In the genomic region with DNA sequence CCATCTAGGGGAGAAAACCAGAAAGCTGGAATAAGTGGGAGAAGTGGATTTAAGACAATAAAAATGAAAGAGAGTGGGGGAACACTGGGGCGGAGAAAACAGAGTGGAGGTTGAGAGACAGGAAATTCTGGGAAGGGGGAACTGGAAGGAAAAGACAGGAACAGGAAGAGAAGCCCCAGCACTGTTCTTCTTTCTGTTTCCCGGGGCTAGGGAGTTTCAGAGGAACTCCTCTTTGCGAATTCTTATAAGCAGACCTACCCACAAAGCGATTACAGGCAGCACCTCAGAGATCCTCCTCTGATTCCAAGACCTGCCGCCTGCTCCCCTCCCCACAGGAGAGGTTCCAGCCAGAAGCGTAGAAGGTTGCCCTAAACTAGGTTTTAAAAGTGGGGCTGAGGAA, we compare ENCODE assay signal across 26 cellular contexts.
DNase-seq lines count a peak whose midpoint lies in the region; ATAC-seq and TF ChIP-seq lines count a peak whose summit lies in the region.
"Had no signal": no experiment of that assay in that cellular context is flagged by ENCODE, and none has a peak within 500 bp of the region (broad histone marks: within the 10 kb centered on the region; RNA-seq: fewer than 3 reads in every experiment).

No MANE protein-coding gene starts in this region.

- peaks cover 90% of the 10 kb centered on the region for H4K20me1 ChIP-seq in OCI-LY3 (ENCODE audit: insufficient read depth, low read length)

- no peak overlapping the region for H2AFZ ChIP-seq in OCI-LY3 (ENCODE audit: low read depth, low read length)

- H3K27ac Mint-ChIP-seq in activated naive CD4-positive, alpha-beta T cell treated with anti-CD3 and anti-CD28 coated beads, Interleukin-2, amount 50 U/mL, for 24 hours = peak overlapping the region; percentile 46
- H3K27ac Mint-ChIP-seq in stimulated activated naive B cell treated with anti-CD40 and anti-IgM and Interleukin-4, amounts not matched to agents 10 μg/mL and 1 μg/mL and 100 μg/mL, for 72 hours = peak overlapping the region; percentile 72
- H3K27ac Mint-ChIP-seq: activated CD4-positive, alpha-beta memory T cell treated with anti-CD3 and anti-CD28 coated beads for 36 hours had no signal

- H3K36me3 Mint-ChIP-seq in activated naive CD4-positive, alpha-beta T cell treated with anti-CD3 and anti-CD28 coated beads, Interleukin-2, amount 50 U/mL, for 24 hours = peaks cover 5% of the 10 kb centered on the region
- H3K36me3 Mint-ChIP-seq in stimulated activated naive B cell treated with anti-CD40 and anti-IgM and Interleukin-4, amounts not matched to agents 10 μg/mL and 1 μg/mL and 100 μg/mL, for 72 hours = peaks cover 30 to 54% of the 10 kb centered on the region in 2 donors
- H3K36me3 Mint-ChIP-seq: activated CD4-positive, alpha-beta memory T cell treated with anti-CD3 and anti-CD28 coated beads for 36 hours had no signal

- no peak overlapping the region for H3K27ac ChIP-seq in OCI-LY3 (ENCODE audit: low read length)
- H3K27ac ChIP-seq: A549, C4-2B, cardiac muscle cell, epithelial cell of prostate, VCaP had no signal

- H3K4me3 Mint-ChIP-seq in activated naive CD4-positive, alpha-beta T cell treated with anti-CD3 and anti-CD28 coated beads, Interleukin-2, amount 50 U/mL, for 24 hours = peak overlapping the region; percentile 36
- H3K4me3 Mint-ChIP-seq in stimulated activated naive B cell treated with anti-CD40 and anti-IgM and Interleukin-4, amounts not matched to agents 10 μg/mL and 1 μg/mL and 100 μg/mL, for 72 hours = no peak overlapping the region
- H3K4me3 Mint-ChIP-seq: activated CD4-positive, alpha-beta memory T cell treated with anti-CD3 and anti-CD28 coated beads for 36 hours had no signal

- H3K4me2 ChIP-seq in OCI-LY3 (ENCODE audit: low read length) = peak overlapping the region; percentile 7; the same call in 1 of the 2 replicates
- H3K4me2 ChIP-seq: A549, smooth muscle cell had no signal

- no peak for TF ChIP-seq CTCF in OCI-LY3 (IDR thresholded peaks at IDR 0.05; ENCODE audit: low read depth, low read length)

- no peak for ATAC-seq in stimulated activated naive B cell treated with anti-CD40 and anti-IgM and Interleukin-4, amounts not matched to agents 10 μg/mL and 1 μg/mL and 100 μg/mL, for 72 hours (replicated peaks)
- ATAC-seq in HG03432 (IDR thresholded peaks at IDR 0.05; ENCODE audit: unreplicated experiment) = no peak
- ATAC-seq in GM19452 (IDR thresholded peaks at IDR 0.05; ENCODE audit: unreplicated experiment) = no peak
- ATAC-seq: A549, left lung had no signal

- peaks cover 100% of the 10 kb centered on the region for H3K79me2 ChIP-seq in OCI-LY3 (ENCODE audit: low read length)

- no peaks in the 10 kb centered on the region for H3K9me3 Mint-ChIP-seq in activated naive CD4-positive, alpha-beta T cell treated with anti-CD3 and anti-CD28 coated beads, Interleukin-2, amount 50 U/mL, for 24 hours
- peaks cover 0 to under 1% of the 10 kb centered on the region in 2 donors for H3K9me3 Mint-ChIP-seq in stimulated activated naive B cell treated with anti-CD40 and anti-IgM and Interleukin-4, amounts not matched to agents 10 μg/mL and 1 μg/mL and 100 μg/mL, for 72 hours
- H3K9me3 Mint-ChIP-seq: activated CD4-positive, alpha-beta memory T cell treated with anti-CD3 and anti-CD28 coated beads for 36 hours had no signal

- no peaks in the 10 kb centered on the region for H3K27me3 Mint-ChIP-seq in activated naive CD4-positive, alpha-beta T cell treated with anti-CD3 and anti-CD28 coated beads, Interleukin-2, amount 50 U/mL, for 24 hours
- no peaks in the 10 kb centered on the region for H3K27me3 Mint-ChIP-seq in stimulated activated naive B cell treated with anti-CD40 and anti-IgM and Interleukin-4, amounts not matched to agents 10 μg/mL and 1 μg/mL and 100 μg/mL, for 72 hours
- H3K27me3 Mint-ChIP-seq: activated CD4-positive, alpha-beta memory T cell treated with anti-CD3 and anti-CD28 coated beads for 36 hours had no signal

- no peaks in the 10 kb centered on the region for H3K27me3 ChIP-seq in OCI-LY3 (ENCODE audit: low read depth, low read length)
- H3K27me3 ChIP-seq: cardiac muscle cell, left lung had no signal

- peaks cover 90% of the 10 kb centered on the region for H3K4me1 Mint-ChIP-seq in activated naive CD4-positive, alpha-beta T cell treated with anti-CD3 and anti-CD28 coated beads, Interleukin-2, amount 50 U/mL, for 24 hours
- peaks cover 48 to 72% of the 10 kb centered on the region in 2 donors for H3K4me1 Mint-ChIP-seq in stimulated activated naive B cell treated with anti-CD40 and anti-IgM and Interleukin-4, amounts not matched to agents 10 μg/mL and 1 μg/mL and 100 μg/mL, for 72 hours

- peaks cover 73% of the 10 kb centered on the region for H3K36me3 ChIP-seq in OCI-LY3 (replicated peaks; ENCODE audit: low read depth, low read length)
- H3K36me3 ChIP-seq: cardiac muscle cell, left lung had no signal

- peaks cover 9% of the 10 kb centered on the region for H3K4me1 ChIP-seq in OCI-LY3 (ENCODE audit: low read length)

- no peak overlapping the region for H3K9ac ChIP-seq in OCI-LY3 (ENCODE audit: low read length)

- peaks cover 5% of the 10 kb centered on the region; the same call in 1 of the 2 replicates for H3K9me3 ChIP-seq in OCI-LY3 (ENCODE audit: insufficient read depth, low read length)
- H3K9me3 ChIP-seq: A549, heart right ventricle, left lung had no signal

- DNase-seq in activated naive CD4-positive, alpha-beta T cell treated with Interleukin-2 at 50 U/mL for 16 hours = no peak
- DNase-seq in islet precursor cell (peak; percentile 21), DMS 273 treated with DMSO at 0.1 percent for 48 hours (lab: John Stamatoyannopoulos, UW) (no peak)
- DNase-seq in stimulated activated naive B cell treated with anti-CD40 and anti-IgM and Interleukin-4, amounts not matched to agents 10 μg/mL and 1 μg/mL and 100 μg/mL, for 72 hours = no peak
- DNase-seq: activated CD4-positive, alpha-beta memory T cell treated with anti-CD3 and anti-CD28 coated beads for 36 hours; activated gamma-delta T cell treated with Interleukin-2 at 50 U/mL for 16 hours; activated T-cell treated with anti-CD3 and anti-CD28 coated beads for 4 hours; anterior cingulate cortex; heart right ventricle; IMR-90; left lung; NCI-H146; NCI-H524 treated with DMSO at 0.1 percent for 48 hours; nucleus accumbens; RPMI8226; stimulated activated CD4-positive, alpha-beta T cell treated with anti-CD3 and anti-CD28 coated beads, Interleukin-4, amount 100 ng/mL, for 24 hours had no signal

- no peak overlapping the region for H3K4me3 ChIP-seq in OCI-LY3 (ENCODE audit: low read length)
- H3K4me3 ChIP-seq: A549, cardiac muscle cell, heart right ventricle, left lung, smooth muscle cell had no signal
